Comparison of ENCODE assay signal across 19 cellular contexts in genomic region chr7:149414171-149414570, GRCh38. TPM values are rescaled to one million over a fixed set of nuclear protein-coding genes. Genes with fewer than 3 reads are reported as not detected.
A peak's percentile ranks its signal among the peaks of the same experiment; 100 is the strongest.
DNase-seq lines count a peak whose midpoint lies in the region; ATAC-seq, FAIRE-seq and TF ChIP-seq lines count a peak whose summit lies in the region.
"Had no signal": no experiment of that assay in that cellular context is flagged by ENCODE, and none has a peak within 500 bp of the region (broad histone marks: within the 10 kb centered on the region; RNA-seq: fewer than 3 reads in every experiment).

No MANE protein-coding gene starts in this region.

- H3K36me3 Mint-ChIP-seq in nephron (ENCODE audit: low read depth) (no peaks in the 10 kb centered on the region), T-helper 17 cell (ENCODE audit: low read depth) (no peaks in the 10 kb centered on the region)
- H3K36me3 Mint-ChIP-seq in activated naive CD4-positive, alpha-beta T cell treated with anti-CD3 and anti-CD28 coated beads, Interleukin-2, amount 50 U/mL, for 72 hours: no peaks in the 10 kb centered on the region

- no peak overlapping the region for H3K18ac ChIP-seq in H1 (ENCODE audit: extremely low read depth, low read length)

- H3K27me3 Mint-ChIP-seq in nephron (ENCODE audit: low read depth) (peaks cover 15% of the 10 kb centered on the region), T-helper 17 cell (peaks cover 39% of the 10 kb centered on the region)

- DNase-seq in H1 (ENCODE audit: low read depth in 1 of 2, low spot score in 2 of 2) (no peak), putamen (ENCODE audit: low spot score) (no peak), T-helper 17 cell (no peak)
- no peak for DNase-seq in activated naive CD4-positive, alpha-beta T cell treated with anti-CD3 and anti-CD28 coated beads, Interleukin-2, amount 50 U/mL, for 72 hours (ENCODE audit: low spot score in 2 of 2)
- DNase-seq in activated CD8-positive, alpha-beta memory T cell treated with anti-CD3 and anti-CD28 coated beads, Interleukin-2, amount 50 U/mL, for 4 hours: no peak
- DNase-seq: DMS153, Kasumi-1, NCI-H1417, NCI-H1930, NCI-H510A, NCI-H82, SHP77 had no signal

- H2BK5ac ChIP-seq in H1 (ENCODE audit: low read depth, low read length): no peak overlapping the region

- no peak overlapping the region for H2BK120ac ChIP-seq in H1 (replicated peaks; ENCODE audit: low read depth, low read length)

- no peak overlapping the region for H2AK5ac ChIP-seq in H1 (ENCODE audit: low read depth, low read length)

- no peaks in the 10 kb centered on the region for H3K79me2 ChIP-seq in H1 (ENCODE audit: control insufficient read depth in 1 of 2, insufficient read depth in 2 of 2, low read length in 2 of 2)

- H3K23me2 ChIP-seq in H1 (ENCODE audit: low read depth, low read length): peaks cover 7% of the 10 kb centered on the region; the same call in 1 of the 2 replicates

- no peak for ATAC-seq in activated naive CD4-positive, alpha-beta T cell treated with anti-CD3 and anti-CD28 coated beads, Interleukin-2, amount 50 U/mL, for 72 hours
- no peak for ATAC-seq in T-helper 17 cell

- H4K8ac ChIP-seq in H1 (ENCODE audit: extremely low read depth, insufficient read depth, low read length): no peak overlapping the region

- H2AFZ ChIP-seq in H1 (ENCODE audit: low read length): 0 out of 2 replicates have a peak overlapping the region, but pooled peaks have one; percentile 30

- no peak overlapping the region for H3K56ac ChIP-seq in H1 (replicated peaks; ENCODE audit: insufficient read length, low read depth, low read length)

- H3K4me3 Mint-ChIP-seq in nephron (peak overlapping the region; percentile 31 to 54 (median 39)), T-helper 17 cell (no peak overlapping the region)

- no peaks in the 10 kb centered on the region for H4K20me1 ChIP-seq in H1 (replicated peaks in 1 of 2; ENCODE audit: control insufficient read depth in 1 of 2, insufficient read depth in 2 of 2, low read length in 2 of 2)
- H4K20me1 ChIP-seq: BLaER1 had no signal

- H3K9ac ChIP-seq in HUES48 (ENCODE audit: low read depth, low read length) (no peak overlapping the region), H1 (replicated peaks in 1 of 4; ENCODE audit: extremely low read depth in 1 of 4, low read depth in 3 of 4, low read length in 3 of 4) (no peak overlapping the region)
- H3K9ac ChIP-seq: BLaER1 had no signal

- H2BK12ac ChIP-seq in H1 (ENCODE audit: low read depth, low read length): no peak overlapping the region

- no peak for TF ChIP-seq POLR2A in H1 (IDR thresholded peaks at IDR 0.05; ENCODE audit: control extremely low read depth in 1 of 2, low read depth in 2 of 2, low read length in 2 of 2)

- H2BK20ac ChIP-seq in H1 (ENCODE audit: low read length): no peak overlapping the region

- FAIRE-seq in H1 (lab: Jason Lieb, UNC): no peak
- FAIRE-seq: GM12878, GM18507, RCC 7860 had no signal

- H3K9me3 Mint-ChIP-seq in nephron: no peaks in the 10 kb centered on the region
- no peaks in the 10 kb centered on the region for H3K9me3 Mint-ChIP-seq in activated naive CD4-positive, alpha-beta T cell treated with anti-CD3 and anti-CD28 coated beads, Interleukin-2, amount 50 U/mL, for 72 hours

- H3K27ac Mint-ChIP-seq in nephron: no peak overlapping the region
- no peak overlapping the region for H3K27ac Mint-ChIP-seq in activated naive CD4-positive, alpha-beta T cell treated with anti-CD3 and anti-CD28 coated beads, Interleukin-2, amount 50 U/mL, for 72 hours
- no peak overlapping the region for H3K27ac Mint-ChIP-seq in T-helper 17 cell

- H3K27ac ChIP-seq in HUES48 (ENCODE audit: low read depth, low read length) (no peak overlapping the region), H1 (ENCODE audit: low read depth, low read length) (no peak overlapping the region)
- H3K27ac ChIP-seq: BLaER1, HL-60 had no signal

- peaks cover 8% of the 10 kb centered on the region for H3K4me1 Mint-ChIP-seq in nephron
- peaks cover 8% of the 10 kb centered on the region for H3K4me1 Mint-ChIP-seq in T-helper 17 cell

- no peak overlapping the region for H4K91ac ChIP-seq in H1 (replicated peaks; ENCODE audit: insufficient read length, low read length)

- no peaks in the 10 kb centered on the region for H3K27me3 ChIP-seq in HUES48 (ENCODE audit: control insufficient read depth, insufficient read depth, low read length)
- H3K27me3 ChIP-seq in H1 (replicated peaks in 1 of 4; ENCODE audit: control insufficient read depth in 3 of 4, extremely low read depth in 1 of 4, insufficient read depth in 3 of 4, low read length in 3 of 4): peaks cover 0 to 3% (median 0%) of the 10 kb centered on the region in 4 experiments; a peak in 2 of 7 replicates

- peak overlapping the region; percentile 82 to 85; a peak in 3 of 4 replicates for H3K4me2 ChIP-seq in H1 (ENCODE audit: insufficient read depth in 1 of 2, low read depth in 2 of 2, low read length in 2 of 2)
- H3K4me2 ChIP-seq: BLaER1 had no signal

- H3K4me1 ChIP-seq in HUES48 (ENCODE audit: control insufficient read depth, insufficient read depth, low read length): no peaks in the 10 kb centered on the region
- H3K4me1 ChIP-seq in H1 (replicated peaks in 1 of 4; ENCODE audit: control insufficient read depth in 3 of 4, insufficient read depth in 4 of 4, low read length in 3 of 4): peaks cover 0 to 2% (median 0%) of the 10 kb centered on the region in 4 experiments; a peak in 1 of 7 replicates
- H3K4me1 ChIP-seq: BLaER1 had no signal

- no peak overlapping the region for H3K23ac ChIP-seq in H1 (ENCODE audit: insufficient read length)

- CTCF ChIA-PET in H1 (lab: Charles Lee; ENCODE audit: partially characterized antibody): interaction anchor here (0.8 to 2.3 kb wide), 4 partner anchors 9 to 152 kb away, joined by 3 to 6 read pairs (median 4); partner anchors contain the start of gene ZNF783

- H3K4me3 ChIP-seq in HUES48 (ENCODE audit: low read depth, low read length) (peak overlapping the region; percentile 90), H1 (ENCODE audit: extremely low read depth in 1 of 4, insufficient read depth in 2 of 4, low read depth in 3 of 4, low read length in 4 of 4) (peak overlapping the region; percentile 65 to 87 (median 80); a peak in 7 of 8 replicates)
- H3K4me3 ChIP-seq: BLaER1, GM12878 had no signal

- no peaks in the 10 kb centered on the region for H3K9me3 ChIP-seq in HUES48 (ENCODE audit: control insufficient read depth, insufficient read depth, low read length)
- H3K9me3 ChIP-seq in H1 (ENCODE audit: insufficient read depth in 2 of 2, low read depth in 1 of 2, low read length in 1 of 2): no peaks in the 10 kb centered on the region; a peak in 1 of 4 replicates
- H3K9me3 ChIP-seq in T-helper 17 cell (ENCODE audit: control insufficient read depth, low read length, poor library complexity, severe bottlenecking): no peaks in the 10 kb centered on the region

- POLR2A ChIA-PET in H1 (lab: Charles Lee; ENCODE audit: partially characterized antibody): no interaction called here

- WGBS in H1 (ENCODE audit: extremely low coverage in 1 of 2, insufficient coverage in 1 of 2, insufficient read length in 1 of 2, insufficient replicate concordance in 2 of 2, low coverage in 1 of 2, low lambda C conversion rate in 2 of 2, missing lambda C conversion rate in 1 of 2), 2 experiments: 85% methylated on average over 5 of the region's 5 CpGs; no CpG with 5 or more reads in 1 of the 2 experiments

- no peak overlapping the region for H2BK15ac ChIP-seq in H1 (ENCODE audit: low read length)

- H3K36me3 ChIP-seq in HUES48 (ENCODE audit: control insufficient read depth, insufficient read depth, low read length): no peaks in the 10 kb centered on the region
- H3K36me3 ChIP-seq in H1 (ENCODE audit: control insufficient read depth in 2 of 4, insufficient read depth in 4 of 4, low read length in 3 of 4): no peaks in the 10 kb centered on the region
- H3K36me3 ChIP-seq: BLaER1 had no signal

- TF ChIP-seq EP300 in H1 (IDR thresholded peaks at IDR 0.05; ENCODE audit: borderline replicate concordance in 1 of 2, low read depth in 2 of 2, low read length in 2 of 2): no peak

- H3K14ac ChIP-seq in H1 (ENCODE audit: insufficient read length): no peak overlapping the region

- no peaks in the 10 kb centered on the region for H3K79me1 ChIP-seq in H1 (ENCODE audit: low read depth, low read length)

- no peak for TF ChIP-seq CTCF in H1 (IDR thresholded peaks at IDR 0.05; ENCODE audit: control extremely low read depth in 1 of 3, insufficient read depth in 1 of 3, low read depth in 1 of 3, low read length in 3 of 3)
- TF ChIP-seq CTCF in nephron (IDR thresholded peaks at IDR 0.05; ENCODE audit: unreplicated experiment in 3 of 3): no peak

- no peak overlapping the region for H4K5ac ChIP-seq in H1 (ENCODE audit: insufficient read length, low read depth, low read length)

- no peak for TF ChIP-seq RAD21 in H1 (IDR thresholded peaks at IDR 0.05 in 1 of 2, conservative IDR thresholded peaks at IDR 0.05 in 1 of 2; ENCODE audit: low read depth in 2 of 2, low read length in 2 of 2)

- H3K4ac ChIP-seq in H1 (replicated peaks; ENCODE audit: insufficient read length, low read depth, low read length): no peak overlapping the region

TF ChIP-seq in H1, 55 proteins besides CTCF, POLR2A, EP300 and RAD21 (continues in another document):
- TF ChIP-seq CBX8 (IDR thresholded peaks at IDR 0.05; ENCODE audit: borderline replicate concordance, low read depth, low read length) (no peak), JUND (IDR thresholded peaks at IDR 0.05; ENCODE audit: low read length) (no peak), YY1 (IDR thresholded peaks at IDR 0.05; ENCODE audit: low read depth, low read length) (no peak), NANOG (IDR thresholded peaks at IDR 0.05; ENCODE audit: insufficient read depth, low read depth, low read length, poor library complexity, severe bottlenecking) (no peak), TAF1 (IDR thresholded peaks at IDR 0.05; ENCODE audit: low read depth, low read length) (no peak), BCL11A (IDR thresholded peaks at IDR 0.05; ENCODE audit: low read depth in 2 of 2, low read length in 2 of 2) (no peak)

RNA-seq across cellular contexts. Expression of gene ZNF777, which starts 46.7 kb away (rescaled TPM):
- 10.1 and 11.2 TPM in 2 replicates for total RNA-seq in H1 (2021; fragmentation: NEBNext Ultra II Directional; extraction: Animal tissue kit (Norgen Biotek cat#: 25700))
- polyA plus RNA-seq in H1 (2011; rRNA removed): 8.0 and 9.4 TPM in 2 replicates
- polyA plus RNA-seq in H1 (2011; cell fraction: cytosol; rRNA removed): 7.3 TPM
- polyA plus RNA-seq in H1 (2011; cell fraction: nucleus; rRNA removed): 6.9 TPM
- polyA plus RNA-seq in H1 (2012, experiment 1 of 2): 5.7 to 11.4 TPM (median 9.2 TPM) in 4 replicates
- polyA plus RNA-seq in H1 (2012, experiment 2 of 2): 6.2 TPM
- polyA plus RNA-seq in H1 (2013, experiment 1 of 2): 6.5 TPM
- polyA plus RNA-seq in H1 (2013, experiment 2 of 2): 6.1 TPM
- polyA minus RNA-seq in H1 (2011; rRNA and poly(A)+ RNA removed): 4.1 and 4.3 TPM in 2 replicates
- 9.1 TPM for polyA minus RNA-seq in H1 (2011; cell fraction: cytosol; rRNA and poly(A)+ RNA removed)
- polyA minus RNA-seq in H1 (2011; cell fraction: nucleus; rRNA and poly(A)+ RNA removed): 4.5 TPM
- 10 to 100 TPM in 1 of 2 donors, 1 to 10 TPM in 1; 3.5 to 12.7 TPM for total RNA-seq in activated naive CD4-positive, alpha-beta T cell treated with anti-CD3 and anti-CD28 coated beads, Interleukin-2, amount 50 U/mL, for 72 hours
- total RNA-seq in T-helper 17 cell: 10 to 100 TPM; 12.7 to 16.5 TPM
